16 cellular contexts compared by ENCODE assay signal in genomic region chr3:64215084-64215483, GRCh38. TPM values are rescaled to one million over a fixed set of nuclear protein-coding genes. Genes with fewer than 3 reads are reported as not detected.
A peak's percentile ranks its signal among the peaks of the same experiment; 100 is the strongest.
DNase-seq lines count a peak whose midpoint lies in the region; ATAC-seq, FAIRE-seq and TF ChIP-seq lines count a peak whose summit lies in the region.
"Had no signal": no experiment of that assay in that cellular context is flagged by ENCODE, and none has a peak within 500 bp of the region (broad histone marks: within the 10 kb centered on the region; RNA-seq: fewer than 3 reads in every experiment).

No MANE protein-coding gene starts in this region.

- H4K20me1 ChIP-seq in astrocyte (ENCODE audit: insufficient read depth, low read length) = peaks cover 87% of the 10 kb centered on the region

- H3K36me3 ChIP-seq in astrocyte (ENCODE audit: insufficient read depth, low read length) (no peaks in the 10 kb centered on the region), ovary (no peaks in the 10 kb centered on the region), upper lobe of right lung (no peaks in the 10 kb centered on the region)
- H3K36me3 ChIP-seq: cardiac muscle cell, neutrophil had no signal

- H3K79me2 ChIP-seq in astrocyte (ENCODE audit: insufficient read depth, low read length) = peaks cover 98% of the 10 kb centered on the region

- no peak for DNase-seq in astrocyte (ENCODE audit: low read depth)
- DNase-seq in fibroblast of villous mesenchyme (ENCODE audit: low read depth) = no peak
- DNase-seq in ovary = no peak
- DNase-seq in upper lobe of right lung = no peak
- DNase-seq in RCC 7860 (ENCODE audit: low spot score) = no peak
- no peak for DNase-seq in dorsolateral prefrontal cortex
- DNase-seq in D341Med (ENCODE audit: low spot score) = no peak
- DNase-seq: activated CD8-positive, alpha-beta memory T cell treated with anti-CD3 and anti-CD28 coated beads for 24 hours; activated gamma-delta T cell treated with Interleukin-2 at 50 U/mL for 16 hours; CD8-positive, alpha-beta T cell; hippocampal formation had no signal

- H3K4me2 ChIP-seq in astrocyte (ENCODE audit: low read length) = peak overlapping the region; percentile 83

- H3K27ac Mint-ChIP-seq in astrocyte (ENCODE audit: unreplicated experiment) = peak overlapping the region; percentile 3
- H3K27ac Mint-ChIP-seq: CD8-positive, alpha-beta T cell had no signal

- H3K27me3 ChIP-seq in astrocyte (ENCODE audit: insufficient read depth, low read length) = no peaks in the 10 kb centered on the region
- no peaks in the 10 kb centered on the region for H3K27me3 ChIP-seq in ovary
- H3K27me3 ChIP-seq in upper lobe of right lung = no peaks in the 10 kb centered on the region
- no peaks in the 10 kb centered on the region for H3K27me3 ChIP-seq in dorsolateral prefrontal cortex
- H3K27me3 ChIP-seq: cardiac muscle cell had no signal

- H3K9ac ChIP-seq in astrocyte (ENCODE audit: low read length) = no peak overlapping the region

- no peak for TF ChIP-seq POLR2A in ovary (IDR thresholded peaks at IDR 0.05)

- FAIRE-seq in astrocyte (lab: Jason Lieb, UNC) = no peak
- FAIRE-seq in RCC 7860 (lab: Jason Lieb, UNC) = no peak
- FAIRE-seq: H1 had no signal

- TF ChIP-seq EP300 in ovary (IDR thresholded peaks at IDR 0.05) = no peak

- intact Hi-C loops in ovary (cut with DNase I) (no loop called here), upper lobe of right lung (cut with DNase I) (no loop called here), dorsolateral prefrontal cortex (cut with DNase I) (no loop called here)

- peaks cover 35% of the 10 kb centered on the region for H3K4me1 ChIP-seq in astrocyte (ENCODE audit: insufficient read depth, low read length)
- peaks cover 31% of the 10 kb centered on the region for H3K4me1 ChIP-seq in ovary (ENCODE audit: insufficient read depth)
- H3K4me1 ChIP-seq in upper lobe of right lung = peaks cover 46% of the 10 kb centered on the region

- ATAC-seq in upper lobe of right lung = no peak
- ATAC-seq: CD8-positive, alpha-beta T cell; left lobe of liver had no signal

- no peak overlapping the region for H2AFZ ChIP-seq in astrocyte (ENCODE audit: low read depth, low read length)

- peaks cover 7% of the 10 kb centered on the region for H3K36me3 Mint-ChIP-seq in astrocyte (ENCODE audit: low read depth, unreplicated experiment)
- H3K36me3 Mint-ChIP-seq: CD8-positive, alpha-beta T cell had no signal

- peaks cover 73% of the 10 kb centered on the region for H3K4me1 Mint-ChIP-seq in astrocyte (ENCODE audit: low read depth, unreplicated experiment)

- H3K4me3 ChIP-seq in astrocyte (ENCODE audit: insufficient read depth, low read depth, low read length) = no peak overlapping the region
- peak overlapping the region; percentile 47 for H3K4me3 ChIP-seq in fibroblast of villous mesenchyme (ENCODE audit: low read depth, low read length)
- H3K4me3 ChIP-seq in ovary = no peak overlapping the region
- peak overlapping the region; percentile 19 for H3K4me3 ChIP-seq in upper lobe of right lung
- H3K4me3 ChIP-seq in dorsolateral prefrontal cortex = peak overlapping the region in 4 of 59 donors; percentile 6 to 36 (median 28)
- H3K4me3 ChIP-seq: cardiac muscle cell, SK-N-MC had no signal

- TF ChIP-seq CTCF in astrocyte (IDR thresholded peaks at IDR 0.05; ENCODE audit: insufficient read depth, low read depth, low read length) (no peak), fibroblast of villous mesenchyme (IDR thresholded peaks at IDR 0.05; ENCODE audit: insufficient read depth, low read depth, low read length) (no peak), ovary (IDR thresholded peaks at IDR 0.05) (no peak), upper lobe of right lung (IDR thresholded peaks at IDR 0.05) (no peak), dorsolateral prefrontal cortex (IDR thresholded peaks at IDR 0.05 in 54 of 56, conservative IDR thresholded peaks at IDR 0.05 in 2 of 56; ENCODE audit: low read depth in 1 of 56, partially characterized antibody in 56 of 56) (no peak)

- H3K27ac ChIP-seq in astrocyte (ENCODE audit: low read depth, low read length) = no peak overlapping the region
- peak overlapping the region; percentile 58 to 81 for H3K27ac ChIP-seq in ovary
- peak overlapping the region; percentile 55 for H3K27ac ChIP-seq in upper lobe of right lung
- peak overlapping the region in 2 of 59 donors; percentile 46 to 52 for H3K27ac ChIP-seq in dorsolateral prefrontal cortex
- H3K27ac ChIP-seq: cardiac muscle cell, neutrophil, SK-N-MC had no signal

- no peaks in the 10 kb centered on the region for H3K27me3 Mint-ChIP-seq in astrocyte (ENCODE audit: low read depth, unreplicated experiment)

- no peak overlapping the region for H3K4me3 Mint-ChIP-seq in astrocyte (ENCODE audit: unreplicated experiment)
- H3K4me3 Mint-ChIP-seq: CD8-positive, alpha-beta T cell had no signal

- 51 to 62% (median 56%) methylated on average over 2 of the region's 2 CpGs for WGBS in ovary, 3 donors

- no peaks in the 10 kb centered on the region for H3K9me3 Mint-ChIP-seq in astrocyte (ENCODE audit: unreplicated experiment)
- H3K9me3 Mint-ChIP-seq: CD8-positive, alpha-beta T cell had no signal

- H3K9me3 ChIP-seq in astrocyte (ENCODE audit: insufficient read depth, low read depth, low read length) (no peaks in the 10 kb centered on the region), ovary (no peaks in the 10 kb centered on the region), upper lobe of right lung (no peaks in the 10 kb centered on the region)
- H3K9me3 ChIP-seq: neutrophil had no signal

RNA-seq across cellular contexts. Expression of gene PRICKLE2, which starts 10.2 kb away (rescaled TPM):
- total RNA-seq in astrocyte (84.4 and 101 TPM in 2 replicates), fibroblast of villous mesenchyme (36.3 and 42.2 TPM in 2 replicates), ovary (10 to 100 TPM; 22.2 to 34.8 (median 27.2) TPM), upper lobe of right lung (37.2 TPM), dorsolateral prefrontal cortex (100 to 1,000 TPM in 10 of 120 experiments, 10 to 100 TPM in 110; 36.7 to 110 (median 81.6) TPM)
- 10 to 100 TPM in 1 of 2 donors, 1 to 10 TPM in 1; 6.3 to 18.2 TPM for polyA plus RNA-seq in ovary
- total RNA-seq: CD8-positive, alpha-beta T cell had no signal

Comparison
In these comparisons a context has a peak if more than half of its experiments do, and no peak if none do; other contexts are left out.
1. H3K4me3 ChIP-seq: peak in fibroblast of villous mesenchyme (single experiment) and upper lobe of right lung (single experiment); none in astrocyte (single experiment) and ovary (single experiment).